Comparison of ENCODE assay signal across 22 cellular contexts in the genomic region with DNA sequence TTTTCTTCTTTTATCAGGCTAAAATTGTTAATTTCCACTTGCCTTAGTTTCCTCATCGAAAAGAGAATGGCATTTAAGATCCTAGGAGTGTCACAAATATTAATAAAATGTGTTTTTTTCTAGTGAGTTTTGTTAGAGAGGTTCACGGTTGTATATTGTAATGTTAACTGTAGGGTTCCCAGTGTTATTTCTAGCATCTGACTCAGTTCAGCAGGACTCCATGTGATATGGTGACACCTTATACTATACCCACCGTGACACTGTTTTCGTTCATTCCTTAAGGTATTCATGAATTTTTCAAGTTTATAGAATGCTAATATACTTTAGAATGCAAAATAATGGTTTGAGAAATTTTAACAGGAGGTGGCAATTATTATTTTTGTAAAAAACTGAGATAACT.
"Had no signal": no experiment of that assay in that cellular context is flagged by ENCODE, and none has a peak within 500 bp of the region (broad histone marks: within the 10 kb centered on the region; RNA-seq: fewer than 3 reads in every experiment).

No MANE protein-coding gene starts in this region.

- H3K9me3 ChIP-seq: colonic mucosa, esophagus squamous epithelium, gastroesophageal sphincter, heart left ventricle, left lung, lower lobe of right lung, mucosa of descending colon had no signal

- H3K4me1 ChIP-seq: colonic mucosa, esophagus squamous epithelium, heart left ventricle, left lung, lower lobe of right lung had no signal

- H3K4me3 ChIP-seq: colonic mucosa, esophagus squamous epithelium, gastroesophageal sphincter, heart left ventricle, hepatocyte, left lung, lower lobe of right lung, mucosa of descending colon had no signal

- ATAC-seq: effector memory CD8-positive, alpha-beta T cell; esophagus mucosa; gastroesophageal sphincter; heart left ventricle; left cardiac atrium; left lung; left ventricle myocardium superior; lower lobe of right lung; mucosa of descending colon had no signal

- DNase-seq: colonic mucosa; cortex of kidney; effector CD8-positive, alpha-beta T cell; effector memory CD8-positive, alpha-beta T cell; endodermal cell; erythroblast; esophagus squamous epithelium; foreskin fibroblast; foreskin melanocyte; heart left ventricle; hypothalamus; left cardiac atrium; left lung; left ventricle myocardium superior; lower lobe of right lung; mesenchymal stem cell; mucosa of descending colon; naive B cell had no signal

- H3K27ac ChIP-seq: colonic mucosa, epithelial cell of prostate, esophagus squamous epithelium, gastroesophageal sphincter, heart left ventricle, hepatocyte, left lung, lower lobe of right lung had no signal

- H3K36me3 ChIP-seq: colonic mucosa had no signal

- H3K27me3 ChIP-seq: colonic mucosa, esophagus squamous epithelium, gastroesophageal sphincter, heart left ventricle, hepatocyte, left lung had no signal
